Comparison of ENCODE assay signal across 22 cellular contexts in genomic region chr3:66344846-66345578, GRCh38.
DNase-seq lines count a peak whose midpoint lies in the region; ATAC-seq, FAIRE-seq and TF ChIP-seq lines count a peak whose summit lies in the region.
"Had no signal": no experiment of that assay in that cellular context is flagged by ENCODE, and none has a peak within 500 bp of the region (broad histone marks: within the 10 kb centered on the region; RNA-seq: fewer than 3 reads in every experiment).

No MANE protein-coding gene starts in this region.

- no peak for TF ChIP-seq RAD21 in H1 (IDR thresholded peaks at IDR 0.05 in 1 of 2, conservative IDR thresholded peaks at IDR 0.05 in 1 of 2; ENCODE audit: low read depth in 2 of 2, low read length in 2 of 2)

- no peak for DNase-seq in activated CD8-positive, alpha-beta memory T cell treated with anti-CD3 and anti-CD28 coated beads, Interleukin-2, amount 10 ng/mL, durations not matched to agents 7 days and 5 days
- no peak for DNase-seq in activated CD8-positive, alpha-beta memory T cell treated with anti-CD3 and anti-CD28 coated beads, Interleukin-2, amount 50 U/mL, for 48 hours
- DNase-seq in MV-4-11 (lab: John Stamatoyannopoulos, UW): peak; percentile 11
- DNase-seq in H1 (ENCODE audit: low read depth in 1 of 2, low spot score in 2 of 2): no peak
- no peak for DNase-seq in pancreas
- DNase-seq in glomerular visceral epithelial cell (ENCODE audit: extremely low spot score): no peak
- DNase-seq in HEK293T (ENCODE audit: extremely low spot score): no peak
- DNase-seq: activated B cell treated with CpG ODN at 0.5 μM for 24 hours; activated CD4-positive, alpha-beta memory T cell treated with anti-CD3 and anti-CD28 coated beads, Interleukin-2, amount 10 ng/mL, durations not matched to agents 7 days and 5 days; DMS79; esophagus squamous epithelium; NCI-H510A; T-helper 2 cell; tibial artery had no signal

- CTCF ChIA-PET in activated CD8-positive, alpha-beta memory T cell treated with anti-CD3 and anti-CD28 coated beads, Interleukin-2, amount 10 ng/mL, durations not matched to agents 7 days and 5 days (lab: Charles Lee): interaction anchor here (0.6 to 2.0 kb wide), 2 partner anchors 10 to 89 kb away, joined by 3 to 5 read pairs; no protein-coding TSS in a partner anchor
- CTCF ChIA-PET in H1 (lab: Charles Lee; ENCODE audit: partially characterized antibody): interaction anchor here (0.7 to 1.9 kb wide), 7 partner anchors 21 to 517 kb away, joined by 3 to 5 read pairs (median 3); no protein-coding TSS in a partner anchor
- CTCF ChIA-PET in HEK293T (lab: Yijun Ruan, JAX): interaction anchor here (2.0 kb wide), 1 partner anchor 33 kb away, joined by 6 read pairs; no protein-coding TSS in a partner anchor

- H2BK5ac ChIP-seq in H1 (ENCODE audit: low read depth, low read length): no peak overlapping the region

- peak overlapping the region; percentile 64; the same call in 1 of the 2 replicates for H2BK12ac ChIP-seq in H1 (ENCODE audit: low read depth, low read length)

- no peaks in the 10 kb centered on the region for H3K79me1 ChIP-seq in H1 (ENCODE audit: low read depth, low read length)

- H4K8ac ChIP-seq in H1 (ENCODE audit: extremely low read depth, insufficient read depth, low read length): no peak overlapping the region

- no peaks in the 10 kb centered on the region for H3K79me2 ChIP-seq in H1 (ENCODE audit: control insufficient read depth in 1 of 2, insufficient read depth in 2 of 2, low read length in 2 of 2)

- H3K4me2 ChIP-seq in H1 (ENCODE audit: insufficient read depth in 1 of 2, low read depth in 2 of 2, low read length in 2 of 2): no peak overlapping the region; a peak in 1 of 4 replicates
- H3K4me2 ChIP-seq: neural progenitor cell had no signal

- H3K23ac ChIP-seq in H1 (ENCODE audit: insufficient read length): no peak overlapping the region

- H4K20me1 ChIP-seq in H1 (replicated peaks in 1 of 2; ENCODE audit: control insufficient read depth in 1 of 2, insufficient read depth in 2 of 2, low read length in 2 of 2): no peaks in the 10 kb centered on the region

- no peak overlapping the region for H2AK5ac ChIP-seq in H1 (ENCODE audit: low read depth, low read length)

- H3K4me3 ChIP-seq in H1 (ENCODE audit: extremely low read depth in 1 of 4, insufficient read depth in 2 of 4, low read depth in 3 of 4, low read length in 4 of 4): no peak overlapping the region
- no peak overlapping the region for H3K4me3 ChIP-seq in pancreas
- H3K4me3 ChIP-seq: esophagus squamous epithelium, neural progenitor cell, tibial artery had no signal

- no peaks in the 10 kb centered on the region for H3K4me1 Mint-ChIP-seq in activated CD8-positive, alpha-beta memory T cell treated with anti-CD3 and anti-CD28 coated beads, Interleukin-2, amount 10 ng/mL, durations not matched to agents 7 days and 5 days
- H3K4me1 Mint-ChIP-seq: activated B cell treated with CpG ODN at 0.5 μM for 24 hours; activated CD4-positive, alpha-beta memory T cell treated with anti-CD3 and anti-CD28 coated beads, Interleukin-2, amount 10 ng/mL, durations not matched to agents 7 days and 5 days had no signal

- H2AFZ ChIP-seq in H1 (ENCODE audit: low read length): no peak overlapping the region
- H2AFZ ChIP-seq: neural progenitor cell had no signal

- FAIRE-seq in H1 (lab: Jason Lieb, UNC): no peak
- FAIRE-seq in pancreas (lab: Jason Lieb, UNC): no peak
- FAIRE-seq: A204.1, bronchial epithelial cell, H54 had no signal

- POLR2A ChIA-PET in H1 (lab: Charles Lee; ENCODE audit: partially characterized antibody) (no interaction called here), HEK293T (lab: Yijun Ruan, JAX) (no interaction called here)

- no peak for ATAC-seq in activated CD8-positive, alpha-beta memory T cell treated with anti-CD3 and anti-CD28 coated beads, Interleukin-2, amount 10 ng/mL, durations not matched to agents 7 days and 5 days
- peak in 3 of 4 donors; percentile 49 to 50 (median 49) for ATAC-seq in pancreas
- no peak for ATAC-seq in GM18868 (IDR thresholded peaks at IDR 0.05; ENCODE audit: unreplicated experiment)
- ATAC-seq: Right ventricle myocardium inferior had no signal

- H3K23me2 ChIP-seq in H1 (ENCODE audit: low read depth, low read length): no peaks in the 10 kb centered on the region

- no peaks in the 10 kb centered on the region for H3K27me3 Mint-ChIP-seq in activated CD8-positive, alpha-beta memory T cell treated with anti-CD3 and anti-CD28 coated beads, Interleukin-2, amount 10 ng/mL, durations not matched to agents 7 days and 5 days
- H3K27me3 Mint-ChIP-seq: activated B cell treated with CpG ODN at 0.5 μM for 24 hours; activated CD4-positive, alpha-beta memory T cell treated with anti-CD3 and anti-CD28 coated beads, Interleukin-2, amount 10 ng/mL, durations not matched to agents 7 days and 5 days; memory B cell had no signal

- H3K4ac ChIP-seq in H1 (replicated peaks; ENCODE audit: insufficient read length, low read depth, low read length): no peak overlapping the region

- no peak overlapping the region for H3K18ac ChIP-seq in H1 (ENCODE audit: extremely low read depth, low read length)

- peak overlapping the region; percentile 16 for H3K27ac Mint-ChIP-seq in activated CD8-positive, alpha-beta memory T cell treated with anti-CD3 and anti-CD28 coated beads, Interleukin-2, amount 10 ng/mL, durations not matched to agents 7 days and 5 days
- H3K27ac Mint-ChIP-seq: activated B cell treated with CpG ODN at 0.5 μM for 24 hours; activated CD4-positive, alpha-beta memory T cell treated with anti-CD3 and anti-CD28 coated beads, Interleukin-2, amount 10 ng/mL, durations not matched to agents 7 days and 5 days; memory B cell; neural progenitor cell had no signal

- no peak overlapping the region for H4K5ac ChIP-seq in H1 (ENCODE audit: insufficient read length, low read depth, low read length)

- no peak overlapping the region for H2BK120ac ChIP-seq in H1 (replicated peaks; ENCODE audit: low read depth, low read length)

- H3K4me3 Mint-ChIP-seq in activated CD8-positive, alpha-beta memory T cell treated with anti-CD3 and anti-CD28 coated beads, Interleukin-2, amount 10 ng/mL, durations not matched to agents 7 days and 5 days: no peak overlapping the region
- H3K4me3 Mint-ChIP-seq: activated B cell treated with CpG ODN at 0.5 μM for 24 hours; activated CD4-positive, alpha-beta memory T cell treated with anti-CD3 and anti-CD28 coated beads, Interleukin-2, amount 10 ng/mL, durations not matched to agents 7 days and 5 days; memory B cell; neural progenitor cell had no signal

- H3K14ac ChIP-seq in H1 (ENCODE audit: insufficient read length): no peak overlapping the region

- TF ChIP-seq EP300 in H1 (IDR thresholded peaks at IDR 0.05; ENCODE audit: borderline replicate concordance in 1 of 2, low read depth in 2 of 2, low read length in 2 of 2): no peak

- H2BK20ac ChIP-seq in H1 (ENCODE audit: low read length): no peak overlapping the region

- H3K36me3 Mint-ChIP-seq in activated CD8-positive, alpha-beta memory T cell treated with anti-CD3 and anti-CD28 coated beads, Interleukin-2, amount 10 ng/mL, durations not matched to agents 7 days and 5 days: peaks cover 12% of the 10 kb centered on the region

- H3K27me3 ChIP-seq in H1 (replicated peaks in 1 of 4; ENCODE audit: control insufficient read depth in 3 of 4, extremely low read depth in 1 of 4, insufficient read depth in 3 of 4, low read length in 3 of 4) (no peaks in the 10 kb centered on the region), pancreas (no peaks in the 10 kb centered on the region)
- H3K27me3 ChIP-seq: esophagus squamous epithelium, neural progenitor cell, tibial artery had no signal

- peaks cover 0 to 3% (median 0%) of the 10 kb centered on the region in 4 experiments; a peak in 1 of 8 replicates for H3K36me3 ChIP-seq in H1 (ENCODE audit: control insufficient read depth in 2 of 4, insufficient read depth in 4 of 4, low read length in 3 of 4)
- H3K36me3 ChIP-seq in pancreas: no peaks in the 10 kb centered on the region
- H3K36me3 ChIP-seq: neural progenitor cell had no signal

- H3K9me3 ChIP-seq in H1 (ENCODE audit: insufficient read depth in 2 of 2, low read depth in 1 of 2, low read length in 1 of 2) (no peaks in the 10 kb centered on the region), pancreas (no peaks in the 10 kb centered on the region)
- H3K9me3 ChIP-seq: esophagus squamous epithelium, tibial artery had no signal

- no peak overlapping the region for H3K56ac ChIP-seq in H1 (replicated peaks; ENCODE audit: insufficient read length, low read depth, low read length)

- no peak for TF ChIP-seq POLR2A in H1 (IDR thresholded peaks at IDR 0.05; ENCODE audit: control extremely low read depth in 1 of 2, low read depth in 2 of 2, low read length in 2 of 2)

- no peak overlapping the region for H2BK15ac ChIP-seq in H1 (ENCODE audit: low read length)

- H3K27ac ChIP-seq in H1 (ENCODE audit: low read depth, low read length) (no peak overlapping the region), pancreas (no peak overlapping the region)
- H3K27ac ChIP-seq: C4-2B, esophagus squamous epithelium, neural progenitor cell, tibial artery had no signal

- H3K4me1 ChIP-seq in H1 (replicated peaks in 1 of 4; ENCODE audit: control insufficient read depth in 3 of 4, insufficient read depth in 4 of 4, low read length in 3 of 4) (peaks cover 0 to 3% (median under 1%) of the 10 kb centered on the region in 4 experiments; a peak in 4 of 7 replicates), pancreas (peaks cover 0 to 7% (median 0%) of the 10 kb centered on the region in 3 donors)
- H3K4me1 ChIP-seq: esophagus squamous epithelium, neural progenitor cell, tibial artery had no signal

- no peak for TF ChIP-seq CTCF in H1 (IDR thresholded peaks at IDR 0.05; ENCODE audit: control extremely low read depth in 1 of 3, insufficient read depth in 1 of 3, low read depth in 1 of 3, low read length in 3 of 3)
- TF ChIP-seq CTCF in pancreas (IDR thresholded peaks at IDR 0.05): no peak

- intact Hi-C loops in pancreas (cut with DNase I): no loop called here

- 88% methylated on average over 8 of the region's 8 CpGs; no CpG with 5 or more reads in 1 of the 2 experiments for WGBS in H1 (ENCODE audit: extremely low coverage in 1 of 2, insufficient coverage in 1 of 2, insufficient read length in 1 of 2, insufficient replicate concordance in 2 of 2, low coverage in 1 of 2, low lambda C conversion rate in 2 of 2, missing lambda C conversion rate in 1 of 2), 2 experiments
- 84 to 94% methylated on average over 8 of the region's 8 CpGs for WGBS in pancreas, 2 donors

- no peak overlapping the region for H4K91ac ChIP-seq in H1 (replicated peaks; ENCODE audit: insufficient read length, low read length)

- H3K9ac ChIP-seq in H1 (replicated peaks in 1 of 4; ENCODE audit: extremely low read depth in 1 of 4, low read depth in 3 of 4, low read length in 3 of 4): no peak overlapping the region
- H3K9ac ChIP-seq: neural progenitor cell had no signal

- H3K9me3 Mint-ChIP-seq in activated CD8-positive, alpha-beta memory T cell treated with anti-CD3 and anti-CD28 coated beads, Interleukin-2, amount 10 ng/mL, durations not matched to agents 7 days and 5 days (ENCODE audit: low read depth): no peaks in the 10 kb centered on the region

TF ChIP-seq in H1, 55 proteins besides CTCF, POLR2A, EP300 and RAD21 (continues in another document):
- TF ChIP-seq FOSL1 (IDR thresholded peaks at IDR 0.05; ENCODE audit: insufficient read depth, low read depth, low read length): no peak

TF ChIP-seq in HEK293T, 16 proteins besides CTCF, POLR2A, EP300 and RAD21 (continues in another document):
- TF ChIP-seq LEF1 (IDR thresholded peaks at IDR 0.05; ENCODE audit: borderline replicate concordance) (no peak), HDGF (IDR thresholded peaks at IDR 0.05; ENCODE audit: borderline replicate concordance) (no peak)

Comparison
In these comparisons a context has a peak if more than half of its experiments do, and no peak if none do; other contexts are left out.
1. ATAC-seq: peak in pancreas (3 of 4); none in activated CD8-positive, alpha-beta memory T cell treated with anti-CD3 and anti-CD28 coated beads, Interleukin-2, amount 10 ng/mL, durations not matched to agents 7 days and 5 days (single experiment) and GM18868 (single experiment).